Comparison of ENCODE assay signal across 8 cellular contexts in the genomic region with DNA sequence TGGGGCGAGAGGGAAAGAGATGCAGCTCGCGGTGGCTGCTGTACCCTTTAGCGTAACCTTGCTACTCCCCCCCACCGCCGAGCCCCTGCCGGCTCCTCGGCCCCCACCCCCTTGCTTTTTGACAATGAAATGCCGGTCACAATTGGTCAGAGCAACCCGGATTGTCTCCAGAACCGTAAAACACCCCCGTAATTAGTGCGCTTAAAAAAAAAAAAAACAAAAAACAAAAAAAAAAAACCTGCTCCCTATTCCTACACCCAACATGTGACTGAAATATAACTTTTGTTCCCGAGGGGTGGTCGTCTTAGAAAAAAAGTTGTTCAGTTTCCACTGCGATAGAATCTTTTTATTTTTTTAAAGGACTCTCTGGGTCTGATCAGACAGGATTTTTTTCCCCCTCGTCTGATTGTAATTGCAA. TPM values are rescaled to one million over a fixed set of nuclear protein-coding genes. Genes with fewer than 3 reads are reported as not detected.
DNase-seq lines count a peak whose midpoint lies in the region; FAIRE-seq and TF ChIP-seq lines count a peak whose summit lies in the region.

No MANE protein-coding gene starts in this region.

- H3K27me3 ChIP-seq in SJSA1 (replicated peaks) (no peaks in the 10 kb centered on the region), endothelial cell of umbilical vein (ENCODE audit: control insufficient read depth in 2 of 2, insufficient read depth in 2 of 2, low read length in 2 of 2) (no peaks in the 10 kb centered on the region), trophoblast cell (ENCODE audit: insufficient read depth, low read length) (no peaks in the 10 kb centered on the region)

- H3K4ac ChIP-seq in trophoblast cell (ENCODE audit: low read depth, low read length), result peak overlapping the region; percentile 34

- peak overlapping the region; percentile 95 for H4K91ac ChIP-seq in trophoblast cell (ENCODE audit: low read depth, low read length)

- H3K4me3 ChIP-seq in GM12864 (ENCODE audit: low read depth, low read length) (peak overlapping the region; percentile 62), SJSA1 (peak overlapping the region; percentile 50), endothelial cell of umbilical vein (replicated peaks in 1 of 3; ENCODE audit: insufficient read depth in 1 of 3, low read depth in 1 of 3, low read length in 3 of 3) (peak overlapping the region; percentile 71 to 100 (median 92)), trophoblast cell (ENCODE audit: low read depth, low read length) (peak overlapping the region; percentile 83)

- no TSS peak for BruUV-seq in endothelial cell of umbilical vein (replicated peaks; lab: Mats Ljungman, UMichigan)

- no peak overlapping the region for H2AK5ac ChIP-seq in trophoblast cell (ENCODE audit: low read length)

- peak overlapping the region; percentile 98 for H3K9ac ChIP-seq in endothelial cell of umbilical vein (replicated peaks; ENCODE audit: extremely low read depth, insufficient read depth, low read length)
- H3K9ac ChIP-seq in trophoblast cell (ENCODE audit: low read length), result peak overlapping the region; percentile 79

- H3K4me2 ChIP-seq in endothelial cell of umbilical vein (ENCODE audit: insufficient read depth, low read length) (peak overlapping the region; percentile 99), trophoblast cell (ENCODE audit: low read length) (peak overlapping the region; percentile 65)

- dilution Hi-C loops in endothelial cell of umbilical vein (cut with MboI; ENCODE audit: extremely low pct_ligation_motif_present, low sequenced_read_pairs), result no loop called here

- H3K36me3 ChIP-seq in SJSA1 (no peaks in the 10 kb centered on the region), endothelial cell of umbilical vein (ENCODE audit: control insufficient read depth in 2 of 2, extremely low read depth in 1 of 2, insufficient read depth in 2 of 2, low read length in 2 of 2) (no peaks in the 10 kb centered on the region), trophoblast cell (ENCODE audit: control insufficient read depth in 1 of 2, insufficient read depth in 2 of 2, low read length in 2 of 2) (no peaks in the 10 kb centered on the region)

- H3K79me2 ChIP-seq in endothelial cell of umbilical vein (ENCODE audit: control insufficient read depth, insufficient read depth, low read length) (peaks cover 55% of the 10 kb centered on the region), trophoblast cell (ENCODE audit: control insufficient read depth, insufficient read depth, low read length, poor library complexity) (peaks cover 8% of the 10 kb centered on the region)

- FAIRE-seq in endothelial cell of umbilical vein (lab: Jason Lieb, UNC), result no peak

- POLR2A ChIA-PET in endothelial cell of umbilical vein (lab: Charles Lee), result interaction anchor here (0.8 to 1.8 kb wide), 4 partner anchors 71 to 148 kb away, joined by 3 to 10 read pairs (median 8); no protein-coding TSS in a partner anchor

- intact Hi-C loops in endothelial cell of umbilical vein (cut with micrococcal nuclease), result loop anchor here (1.0 to 5.0 kb wide), 2 partner anchors 69 to 307 kb away; no protein-coding TSS in a partner anchor

- CTCF ChIA-PET in endothelial cell of umbilical vein (lab: Charles Lee), result interaction anchor here (0.8 to 2.9 kb wide), 4 partner anchors 81 to 383 kb away, joined by 3 to 23 read pairs (median 7); no protein-coding TSS in a partner anchor

- H3K14ac ChIP-seq in trophoblast cell (ENCODE audit: low read length), result peak overlapping the region; percentile 83

- no peak overlapping the region for H2AFZ ChIP-seq in endothelial cell of umbilical vein (ENCODE audit: low read depth, low read length)
- peak overlapping the region; percentile 10 for H2AFZ ChIP-seq in trophoblast cell (ENCODE audit: insufficient read depth, low read length, poor library complexity)

- H3K9me1 ChIP-seq in endothelial cell of umbilical vein (replicated peaks; ENCODE audit: control insufficient read depth, extremely low read depth, insufficient read depth, low read length), result no peaks in the 10 kb centered on the region

- no CpG with 5 or more reads among the region's 17 CpGs for WGBS in trophoblast cell (ENCODE audit: extremely low coverage, insufficient coverage, insufficient read length)

- H3K27ac ChIP-seq in SJSA1, result peak overlapping the region; percentile 81
- H3K27ac ChIP-seq in endothelial cell of umbilical vein (ENCODE audit: insufficient read depth, low read depth, low read length), result peak overlapping the region; percentile 79
- peak overlapping the region; percentile 98 for H3K27ac ChIP-seq in trophoblast cell (ENCODE audit: low read depth, low read length)

- peak overlapping the region; percentile 59 for H2BK120ac ChIP-seq in trophoblast cell (ENCODE audit: insufficient read depth, low read length, poor library complexity)

- H4K20me1 ChIP-seq in endothelial cell of umbilical vein (replicated peaks; ENCODE audit: control insufficient read depth, extremely low read depth, insufficient read depth, low read length), result no peaks in the 10 kb centered on the region

- peak overlapping the region; percentile 36 for H4K8ac ChIP-seq in trophoblast cell (ENCODE audit: low read depth, low read length)

- H3K18ac ChIP-seq in trophoblast cell (ENCODE audit: low read length), result peak overlapping the region; percentile 80

- peak overlapping the region; percentile 79 for H2BK12ac ChIP-seq in trophoblast cell (ENCODE audit: low read length)

- DNase-seq in GM12864 (ENCODE audit: low read depth) (no peak), SJSA1 (ENCODE audit: low read depth in 1 of 2, low spot score in 2 of 2) (no peak), endothelial cell of umbilical vein (ENCODE audit: low read depth, low spot score) (no peak), trophoblast cell (no peak), NCI-H2107 (lab: John Stamatoyannopoulos, UW) (no peak), NCI-H446 (lab: John Stamatoyannopoulos, UW) (no peak), mesenteric fat pad (ENCODE audit: low spot score) (no peak), RPMI8226 (no peak)

- no peak for TF ChIP-seq POLR2A in endothelial cell of umbilical vein (IDR thresholded peaks at IDR 0.05; ENCODE audit: low read depth, low read length)

- no peak overlapping the region for H4K12ac ChIP-seq in trophoblast cell (ENCODE audit: low read depth, low read length)

- peaks cover 19% of the 10 kb centered on the region for H3K4me1 ChIP-seq in SJSA1 (replicated peaks)
- H3K4me1 ChIP-seq in endothelial cell of umbilical vein (ENCODE audit: control insufficient read depth, extremely low read depth, insufficient read depth, low read length), result peaks cover 17% of the 10 kb centered on the region
- H3K4me1 ChIP-seq in trophoblast cell (ENCODE audit: control insufficient read depth in 1 of 2, insufficient read depth in 2 of 2, low read length in 2 of 2), result peaks cover 9 to 16% of the 10 kb centered on the region in 2 experiments

- H3K9me3 ChIP-seq in SJSA1 (replicated peaks) (no peaks in the 10 kb centered on the region), endothelial cell of umbilical vein (replicated peaks; ENCODE audit: control insufficient read depth, insufficient read depth, low read length) (no peaks in the 10 kb centered on the region), trophoblast cell (ENCODE audit: insufficient read depth, low read depth, low read length) (no peaks in the 10 kb centered on the region)

- TF ChIP-seq CTCF in GM12864 (IDR thresholded peaks at IDR 0.05; ENCODE audit: low read depth, low read length, missing control alignments), result no peak
- no peak for TF ChIP-seq CTCF in endothelial cell of umbilical vein (IDR thresholded peaks at IDR 0.05; ENCODE audit: extremely low read depth in 1 of 2, insufficient read depth in 1 of 2, low read depth in 1 of 2, low read length in 2 of 2)

- peak overlapping the region; percentile 81 for H2BK5ac ChIP-seq in trophoblast cell (ENCODE audit: low read depth, low read length, poor library complexity)

- no peak overlapping the region for H3K23ac ChIP-seq in trophoblast cell (ENCODE audit: low read length)

- H3K79me1 ChIP-seq in trophoblast cell (ENCODE audit: low read length), result peaks cover 17% of the 10 kb centered on the region

TF ChIP-seq in endothelial cell of umbilical vein, 7 proteins besides CTCF, POLR2A, EP300 and RAD21:
- TF ChIP-seq GATA2 (IDR thresholded peaks at IDR 0.05; ENCODE audit: insufficient read depth, insufficient read length, low read depth, low read length) (no peak), EZH2 (IDR thresholded peaks at IDR 0.05; ENCODE audit: borderline replicate concordance, low read depth, low read length, severe bottlenecking) (no peak), POLR2AphosphoS5 (IDR thresholded peaks at IDR 0.05; ENCODE audit: insufficient read depth, low read depth, low read length) (no peak), FOS (IDR thresholded peaks at IDR 0.05; ENCODE audit: borderline replicate concordance, insufficient read depth, low read length) (no peak), MYC (IDR thresholded peaks at IDR 0.05; ENCODE audit: low read depth, low read length) (no peak), JUN (IDR thresholded peaks at IDR 0.05; ENCODE audit: borderline replicate concordance, insufficient read depth, insufficient read length, low read depth) (no peak)
- TF ChIP-seq, protein P1, sequence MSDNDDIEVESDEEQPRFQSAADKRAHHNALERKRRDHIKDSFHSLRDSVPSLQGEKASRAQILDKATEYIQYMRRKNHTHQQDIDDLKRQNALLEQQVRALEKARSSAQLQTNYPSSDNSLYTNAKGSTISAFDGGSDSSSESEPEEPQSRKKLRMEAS (IDR thresholded peaks at IDR 0.05; ENCODE audit: insufficient read depth, insufficient read length), result no peak

RNA-seq across cellular contexts. Expression of gene ETV6, which starts 0.8 kb away (rescaled TPM):
- 5.9 and 8.0 TPM in 2 replicates for total RNA-seq in SJSA1 (2014; rRNA removed; shearing (Covaris generic))
- total RNA-seq in endothelial cell of umbilical vein (56.1 and 57.1 TPM in 2 replicates), mesenteric fat pad (42.0 TPM)
- 13.4 and 15.9 TPM in 2 replicates for polyA plus RNA-seq in endothelial cell of umbilical vein
- 12.6 and 13.4 TPM in 2 replicates for polyA plus RNA-seq in endothelial cell of umbilical vein (2011; cell fraction: cytosol; rRNA removed)
- 76.2 and 88.8 TPM in 2 replicates for polyA plus RNA-seq in endothelial cell of umbilical vein (2011; cell fraction: nucleus; rRNA removed)
- 14.9 and 18.7 TPM in 2 replicates for polyA plus RNA-seq in endothelial cell of umbilical vein (2012)
- 44.6 and 47.9 TPM in 2 replicates for polyA minus RNA-seq in endothelial cell of umbilical vein
- polyA minus RNA-seq in endothelial cell of umbilical vein (2011; cell fraction: cytosol; rRNA and poly(A)+ RNA removed), result 5.8 TPM
- polyA minus RNA-seq in endothelial cell of umbilical vein (2011; cell fraction: nucleus; rRNA and poly(A)+ RNA removed), result 104 and 139 TPM in 2 replicates
- polyA plus RNA-seq in trophoblast cell (2013), result 8.4 and 9.1 TPM in 2 replicates
